In genomic region chr2:46776687-46777327, GRCh38 we compare ENCODE assay signal across 8 cellular contexts.
DNase-seq lines count a peak whose midpoint lies in the region; ATAC-seq and TF ChIP-seq lines count a peak whose summit lies in the region.

No MANE protein-coding gene starts in this region.

- no peaks in the 10 kb centered on the region for H3K9me3 Mint-ChIP-seq in effector memory CD8-positive, alpha-beta T cell

- H3K36me3 ChIP-seq in WERI-Rb-1 (no peaks in the 10 kb centered on the region), suprapubic skin (no peaks in the 10 kb centered on the region)

- no peak overlapping the region for H3K27ac Mint-ChIP-seq in effector memory CD8-positive, alpha-beta T cell

- 68% methylated on average over 10 of the region's 10 CpGs for WGBS in suprapubic skin

- H3K9me3 ChIP-seq in WERI-Rb-1 (ENCODE audit: severe bottlenecking) (no peaks in the 10 kb centered on the region), suprapubic skin (no peaks in the 10 kb centered on the region)

- H3K4me1 ChIP-seq in suprapubic skin = peaks cover 27% of the 10 kb centered on the region

- no peak overlapping the region for H3K4me3 Mint-ChIP-seq in effector memory CD8-positive, alpha-beta T cell

- H3K36me3 Mint-ChIP-seq in effector memory CD8-positive, alpha-beta T cell (ENCODE audit: insufficient read depth) = peaks cover 3% of the 10 kb centered on the region

- peaks cover 24 to 44% of the 10 kb centered on the region in 2 donors for H3K27me3 Mint-ChIP-seq in effector memory CD8-positive, alpha-beta T cell

- H3K4me1 Mint-ChIP-seq in effector memory CD8-positive, alpha-beta T cell (ENCODE audit: low read depth in 2 of 2) = no peaks in the 10 kb centered on the region

- TF ChIP-seq POLR2A in NB4 (IDR thresholded peaks at IDR 0.05; ENCODE audit: extremely low read depth, insufficient read length) (no peak), suprapubic skin (IDR thresholded peaks at IDR 0.05) (no peak)

- H3K27ac ChIP-seq in WERI-Rb-1 = no peak overlapping the region
- no peak overlapping the region for H3K27ac ChIP-seq in suprapubic skin

- DNase-seq in NCI-H345 (lab: John Stamatoyannopoulos, UW) = peak; percentile 8
- no peak for DNase-seq in NCI-H345 treated with DMSO at 0.1 percent for 48 hours (lab: John Stamatoyannopoulos, UW; ENCODE audit: unreplicated experiment)
- DNase-seq in NB4 (ENCODE audit: low read depth) = peak; percentile 76
- DNase-seq in WERI-Rb-1 = peak; percentile 73
- peak; percentile 16 to 21 (median 16) for DNase-seq in effector memory CD8-positive, alpha-beta T cell
- DNase-seq in myocyte (ENCODE audit: low read depth) = peak; percentile 76
- DNase-seq in suprapubic skin (ENCODE audit: low spot score in 2 of 2) = no peak

- TF ChIP-seq CTCF in NB4 (IDR thresholded peaks at IDR 0.05; ENCODE audit: low read depth, low read length) (peak; percentile 89), WERI-Rb-1 (IDR thresholded peaks at IDR 0.05; ENCODE audit: low read depth, low read length) (peak; percentile 67), suprapubic skin (IDR thresholded peaks at IDR 0.05) (peak; percentile 34 to 52)

- ATAC-seq in effector memory CD8-positive, alpha-beta T cell (replicated peaks) = no peak
- ATAC-seq in HG03457 (IDR thresholded peaks at IDR 0.05; ENCODE audit: unreplicated experiment) = no peak

- no peak overlapping the region for H3K4me3 ChIP-seq in NB4 (ENCODE audit: low read depth, low read length)
- H3K4me3 ChIP-seq in WERI-Rb-1 (ENCODE audit: low read depth, low read length) = no peak overlapping the region
- no peak overlapping the region for H3K4me3 ChIP-seq in suprapubic skin

- H3K27me3 ChIP-seq in WERI-Rb-1 (ENCODE audit: insufficient read depth, low read depth, severe bottlenecking) (no peaks in the 10 kb centered on the region), suprapubic skin (no peaks in the 10 kb centered on the region)

- no peak for TF ChIP-seq EP300 in suprapubic skin (IDR thresholded peaks at IDR 0.05)

Comparison
In these comparisons a context has a peak if more than half of its experiments do, and no peak if none do; other contexts are left out.
1. DNase-seq: peak in NCI-H345 (single experiment), NB4 (single experiment), WERI-Rb-1 (single experiment), effector memory CD8-positive, alpha-beta T cell (3 of 3) and myocyte (single experiment); none in NCI-H345 treated with DMSO at 0.1 percent for 48 hours (single experiment) and suprapubic skin (0 of 2).
2. Peak in every context shown above with its lines, with median percentiles within 50 percentile points of each other: CTCF ChIP-seq.